In genomic region chr9:135169709-135170226, GRCh38 we compare ENCODE assay signal across 20 cellular contexts.
DNase-seq lines count a peak whose midpoint lies in the region; ATAC-seq, FAIRE-seq and TF ChIP-seq lines count a peak whose summit lies in the region.
"Had no signal": no experiment of that assay in that cellular context is flagged by ENCODE, and none has a peak within 500 bp of the region (broad histone marks: within the 10 kb centered on the region; RNA-seq: fewer than 3 reads in every experiment).

No MANE protein-coding gene starts in this region.

- no peak overlapping the region for H2AFZ ChIP-seq in HepG2 (ENCODE audit: low read length)
- no peak overlapping the region for H2AFZ ChIP-seq in H1 (ENCODE audit: low read length)
- no peak overlapping the region for H2AFZ ChIP-seq in neuronal stem cell (ENCODE audit: low read length)

- H3K4me1 ChIP-seq in HepG2 (ENCODE audit: insufficient read depth, low read length) (no peaks in the 10 kb centered on the region), right lobe of liver (no peaks in the 10 kb centered on the region), H1 (replicated peaks in 1 of 4; ENCODE audit: control insufficient read depth in 3 of 4, insufficient read depth in 4 of 4, low read length in 3 of 4) (peaks cover 0 to 10% (median 3%) of the 10 kb centered on the region in 4 experiments; a peak in 6 of 7 replicates), neuronal stem cell (ENCODE audit: control insufficient read depth in 2 of 2, insufficient read depth in 1 of 2, low read depth in 1 of 2, low read length in 2 of 2) (peaks cover 0 to 6% of the 10 kb centered on the region in 2 donors)

- H3K56ac ChIP-seq in H1 (replicated peaks; ENCODE audit: insufficient read length, low read depth, low read length), result no peak overlapping the region

- H3K18ac ChIP-seq in H1 (ENCODE audit: extremely low read depth, low read length), result no peak overlapping the region
- peak overlapping the region; percentile 1 for H3K18ac ChIP-seq in neuronal stem cell (ENCODE audit: low read length)

- H3K79me2 ChIP-seq in HepG2 (ENCODE audit: insufficient read depth, low read length), result no peaks in the 10 kb centered on the region
- no peaks in the 10 kb centered on the region for H3K79me2 ChIP-seq in H1 (ENCODE audit: control insufficient read depth in 1 of 2, insufficient read depth in 2 of 2, low read length in 2 of 2)

- H3K27ac ChIP-seq in HepG2 (ENCODE audit: extremely low read length, insufficient read depth, low read length) (no peak overlapping the region), right lobe of liver (no peak overlapping the region), H1 (ENCODE audit: low read depth, low read length) (no peak overlapping the region), neuronal stem cell (replicated peaks; ENCODE audit: low read length) (no peak overlapping the region)
- H3K27ac ChIP-seq: 22Rv1 had no signal

- 0 out of 2 replicates have a peak overlapping the region, but pooled peaks have one; percentile 29 for H2BK15ac ChIP-seq in H1 (ENCODE audit: low read length)
- no peak overlapping the region for H2BK15ac ChIP-seq in neuronal stem cell (ENCODE audit: low read length)

- FAIRE-seq in HepG2 (lab: Jason Lieb, UNC) (no peak), H1 (lab: Jason Lieb, UNC) (no peak)
- FAIRE-seq: D721Med, G401.6, GM12892, H54 had no signal

- DNase-seq in HepG2 (ENCODE audit: low spot score) (no peak), right lobe of liver (no peak), H1 (ENCODE audit: low read depth in 1 of 2, low spot score in 2 of 2) (no peak), neuronal stem cell (ENCODE audit: low spot score) (no peak), NK-92 (lab: John Stamatoyannopoulos, UW; ENCODE audit: unreplicated experiment) (no peak), SIG-M5 treated with dmso at 0.1 percent for 504 hours (lab: John Stamatoyannopoulos, UW; ENCODE audit: unreplicated experiment) (no peak), type B pancreatic cell (ENCODE audit: extremely low spot score, unreplicated experiment) (no peak)
- no peak for DNase-seq in stimulated activated CD4-positive, alpha-beta T cell treated with anti-CD3 and anti-CD28 coated beads, Interleukin-12 subunit alpha, Interleukin-12 subunit beta, amount 100 ng/mL, for 4 hours
- DNase-seq: CD8-positive, alpha-beta T cell; COR-L47; DMS153; DMS79 treated with DMSO at 0.1 percent for 48 hours; EL had no signal

- no peak for TF ChIP-seq POLR2A in HepG2 (IDR thresholded peaks at IDR 0.05; ENCODE audit: insufficient read depth in 1 of 2, low read depth in 2 of 2, low read length in 2 of 2)
- TF ChIP-seq POLR2A in right lobe of liver (IDR thresholded peaks at IDR 0.05), result no peak
- no peak for TF ChIP-seq POLR2A in H1 (IDR thresholded peaks at IDR 0.05; ENCODE audit: control extremely low read depth in 1 of 2, low read depth in 2 of 2, low read length in 2 of 2)

- no peak overlapping the region for H4K91ac ChIP-seq in H1 (replicated peaks; ENCODE audit: insufficient read length, low read length)
- H4K91ac ChIP-seq in neuronal stem cell (ENCODE audit: low read depth, low read length, poor library complexity), result no peak overlapping the region

- intact Hi-C loops in HepG2 (cut with micrococcal nuclease; ENCODE audit: unreplicated experiment), result no loop called here
- intact Hi-C loops in right lobe of liver (cut with DNase I), result no loop called here

- no peak for TF ChIP-seq CTCF in HepG2 (CRISPR knock-in tag; IDR thresholded peaks at IDR 0.05)
- no peak for TF ChIP-seq CTCF in right lobe of liver (IDR thresholded peaks at IDR 0.05)
- no peak for TF ChIP-seq CTCF in H1 (IDR thresholded peaks at IDR 0.05; ENCODE audit: control extremely low read depth in 1 of 3, insufficient read depth in 1 of 3, low read depth in 1 of 3, low read length in 3 of 3)
- TF ChIP-seq CTCF in type B pancreatic cell (conservative IDR thresholded peaks at IDR 0.05), result no peak

- H3K9ac ChIP-seq in HepG2 (ENCODE audit: insufficient read depth, low read depth, low read length) (no peak overlapping the region), H1 (replicated peaks in 1 of 4; ENCODE audit: extremely low read depth in 1 of 4, low read depth in 3 of 4, low read length in 3 of 4) (no peak overlapping the region), neuronal stem cell (ENCODE audit: low read depth, low read length, poor library complexity) (peak overlapping the region; percentile 82)

- CTCF ChIA-PET in HepG2 (lab: Yijun Ruan, JAX; ENCODE audit: low intra/inter-chr PET ratio, low total read pairs) (no interaction called here), H1 (lab: Charles Lee; ENCODE audit: partially characterized antibody) (no interaction called here)

- H3K4me3 ChIP-seq in HepG2 (replicated peaks in 1 of 3; ENCODE audit: insufficient read depth in 1 of 3, low read depth in 2 of 3, low read length in 3 of 3) (no peak overlapping the region), right lobe of liver (no peak overlapping the region), H1 (ENCODE audit: extremely low read depth in 1 of 4, insufficient read depth in 2 of 4, low read depth in 3 of 4, low read length in 4 of 4) (no peak overlapping the region), neuronal stem cell (ENCODE audit: low read length in 2 of 2) (peak overlapping the region in 1 of 2 donors; percentile 61)

- H2BK20ac ChIP-seq in H1 (ENCODE audit: low read length), result peak overlapping the region; percentile 1; the same call in 1 of the 2 replicates

- H4K8ac ChIP-seq in H1 (ENCODE audit: extremely low read depth, insufficient read depth, low read length), result no peak overlapping the region
- no peak overlapping the region for H4K8ac ChIP-seq in neuronal stem cell (ENCODE audit: low read depth, low read length)

- no peak overlapping the region for H4K5ac ChIP-seq in H1 (ENCODE audit: insufficient read length, low read depth, low read length)

- peak overlapping the region; percentile 65; the same call in 1 of the 2 replicates for H2AK5ac ChIP-seq in H1 (ENCODE audit: low read depth, low read length)
- no peak overlapping the region for H2AK5ac ChIP-seq in neuronal stem cell (ENCODE audit: low read depth, low read length)

- H3K14ac ChIP-seq in H1 (ENCODE audit: insufficient read length) (no peak overlapping the region), neuronal stem cell (ENCODE audit: low read length) (peak overlapping the region; percentile 59)

- no peaks in the 10 kb centered on the region for H3K36me3 ChIP-seq in HepG2 (replicated peaks in 1 of 2; ENCODE audit: control insufficient read depth in 1 of 2, insufficient read depth in 2 of 2, low read length in 2 of 2)
- no peaks in the 10 kb centered on the region for H3K36me3 ChIP-seq in right lobe of liver
- H3K36me3 ChIP-seq in H1 (ENCODE audit: control insufficient read depth in 2 of 4, insufficient read depth in 4 of 4, low read length in 3 of 4), result no peaks in the 10 kb centered on the region
- H3K36me3 ChIP-seq in neuronal stem cell (replicated peaks in 1 of 2; ENCODE audit: control insufficient read depth in 2 of 2, insufficient read depth in 2 of 2, low read length in 2 of 2), result no peaks in the 10 kb centered on the region

- no peaks in the 10 kb centered on the region for H3K23me2 ChIP-seq in H1 (ENCODE audit: low read depth, low read length)

- H3K27me3 Mint-ChIP-seq in type B pancreatic cell, result peaks cover 74% of the 10 kb centered on the region

- no peaks in the 10 kb centered on the region for H3K9me3 Mint-ChIP-seq in type B pancreatic cell
- H3K9me3 Mint-ChIP-seq: CD8-positive, alpha-beta T cell had no signal

- H4K20me1 ChIP-seq in HepG2 (ENCODE audit: insufficient read depth, low read length), result peaks cover 4% of the 10 kb centered on the region; the same call in 1 of the 2 replicates
- H4K20me1 ChIP-seq in H1 (replicated peaks in 1 of 2; ENCODE audit: control insufficient read depth in 1 of 2, insufficient read depth in 2 of 2, low read length in 2 of 2), result peaks cover 0 to 5% of the 10 kb centered on the region in 2 experiments

- H2BK120ac ChIP-seq in H1 (replicated peaks; ENCODE audit: low read depth, low read length) (no peak overlapping the region), neuronal stem cell (ENCODE audit: low read depth, low read length) (no peak overlapping the region)

- H2BK12ac ChIP-seq in H1 (ENCODE audit: low read depth, low read length) (peak overlapping the region; percentile 92; the same call in 1 of the 2 replicates), neuronal stem cell (ENCODE audit: low read length) (no peak overlapping the region)

- H2BK5ac ChIP-seq in H1 (ENCODE audit: low read depth, low read length) (peak overlapping the region; percentile 56; the same call in 1 of the 2 replicates), neuronal stem cell (ENCODE audit: low read length) (no peak overlapping the region)

- H3K4me3 Mint-ChIP-seq in type B pancreatic cell, result no peak overlapping the region
- H3K4me3 Mint-ChIP-seq: CD14-positive monocyte; CD8-positive, alpha-beta T cell had no signal

- ATAC-seq in HepG2 (no peak), right lobe of liver (no peak)
- ATAC-seq: CD8-positive, alpha-beta T cell; HCT116 had no signal

- H3K23ac ChIP-seq in H1 (ENCODE audit: insufficient read length) (no peak overlapping the region), neuronal stem cell (ENCODE audit: low read depth, low read length, poor library complexity) (peak overlapping the region; percentile 38)

- POLR2A ChIA-PET in HepG2 (lab: Yijun Ruan, JAX), result no interaction called here
- POLR2A ChIA-PET in H1 (lab: Charles Lee; ENCODE audit: partially characterized antibody), result no interaction called here

- no peaks in the 10 kb centered on the region for H3K9me3 ChIP-seq in HepG2 (ENCODE audit: low read length)
- no peaks in the 10 kb centered on the region for H3K9me3 ChIP-seq in right lobe of liver
- H3K9me3 ChIP-seq in H1 (ENCODE audit: insufficient read depth in 2 of 2, low read depth in 1 of 2, low read length in 1 of 2), result no peaks in the 10 kb centered on the region
- peaks cover 0 to 5% of the 10 kb centered on the region in 2 donors for H3K9me3 ChIP-seq in neuronal stem cell (replicated peaks in 1 of 2; ENCODE audit: control insufficient read depth in 2 of 2, insufficient read depth in 1 of 2, low read depth in 1 of 2, low read length in 2 of 2)

- WGBS in HepG2 (ENCODE audit: low lambda C conversion rate), result 38% methylated on average over 8 of the region's 10 CpGs
- 14% methylated on average over 4 of the region's 10 CpGs for WGBS in right lobe of liver (ENCODE audit: insufficient coverage, low coverage, low lambda C conversion rate, missing lambda C conversion rate)
- 83% methylated on average over 10 of the region's 10 CpGs; no CpG with 5 or more reads in 1 of the 2 experiments for WGBS in H1 (ENCODE audit: extremely low coverage in 1 of 2, insufficient coverage in 1 of 2, insufficient read length in 1 of 2, insufficient replicate concordance in 2 of 2, low coverage in 1 of 2, low lambda C conversion rate in 2 of 2, missing lambda C conversion rate in 1 of 2), 2 experiments
- WGBS in neuronal stem cell (ENCODE audit: extremely low coverage in 2 of 2, insufficient read length in 2 of 2, insufficient replicate concordance in 1 of 2), 2 donors, result no CpG with 5 or more reads among the region's 10 CpGs

- no peaks in the 10 kb centered on the region for H3K36me3 Mint-ChIP-seq in type B pancreatic cell
- H3K36me3 Mint-ChIP-seq: CD14-positive monocyte; CD8-positive, alpha-beta T cell had no signal

- no peaks in the 10 kb centered on the region for H3K4me1 Mint-ChIP-seq in type B pancreatic cell (ENCODE audit: unreplicated experiment)
- H3K4me1 Mint-ChIP-seq: CD14-positive monocyte had no signal

- H3K27me3 ChIP-seq in HepG2 (ENCODE audit: control insufficient read depth in 1 of 2, insufficient read depth in 2 of 2, low read length in 2 of 2) (peaks cover 12 to 76% of the 10 kb centered on the region in 2 experiments), right lobe of liver (no peaks in the 10 kb centered on the region), H1 (replicated peaks in 1 of 4; ENCODE audit: control insufficient read depth in 3 of 4, extremely low read depth in 1 of 4, insufficient read depth in 3 of 4, low read length in 3 of 4) (no peaks in the 10 kb centered on the region; a peak in 1 of 7 replicates), neuronal stem cell (ENCODE audit: control insufficient read depth in 3 of 3, insufficient read depth in 3 of 3, low read depth in 1 of 3, low read length in 3 of 3) (peaks cover 0 to 25% (median 0%) of the 10 kb centered on the region in 3 experiments)

- no TSS peak for BruUV-seq in HepG2 (replicated peaks; lab: Mats Ljungman, UMichigan)

- in situ Hi-C loops in HepG2 (cut with HindIII; ENCODE audit: extremely low pct_ligation_motif_present, low pct_unique_long_range_greater_than_20kb), result no loop called here

- H3K4me2 ChIP-seq in HepG2 (ENCODE audit: low read depth, low read length), result no peak overlapping the region
- no peak overlapping the region for H3K4me2 ChIP-seq in H1 (ENCODE audit: insufficient read depth in 1 of 2, low read depth in 2 of 2, low read length in 2 of 2)
- H3K4me2 ChIP-seq in neuronal stem cell (ENCODE audit: insufficient read depth, low read length, poor library complexity, severe bottlenecking), result no peak overlapping the region

- no peak overlapping the region for H3K27ac Mint-ChIP-seq in type B pancreatic cell
- H3K27ac Mint-ChIP-seq: CD14-positive monocyte; CD8-positive, alpha-beta T cell had no signal

- TF ChIP-seq RAD21 in HepG2 (CRISPR knock-in tag; IDR thresholded peaks at IDR 0.05), result no peak
- no peak for TF ChIP-seq RAD21 in H1 (IDR thresholded peaks at IDR 0.05 in 1 of 2, conservative IDR thresholded peaks at IDR 0.05 in 1 of 2; ENCODE audit: low read depth in 2 of 2, low read length in 2 of 2)

- TF ChIP-seq EP300 in HepG2 (IDR thresholded peaks at IDR 0.05; ENCODE audit: low read depth in 2 of 2, low read length in 2 of 2), result no peak
- TF ChIP-seq EP300 in HepG2 (CRISPR knock-in tag; IDR thresholded peaks at IDR 0.05; ENCODE audit: borderline replicate concordance), result no peak
- TF ChIP-seq EP300 in H1 (IDR thresholded peaks at IDR 0.05; ENCODE audit: borderline replicate concordance in 1 of 2, low read depth in 2 of 2, low read length in 2 of 2), result no peak

- H3K4ac ChIP-seq in H1 (replicated peaks; ENCODE audit: insufficient read length, low read depth, low read length), result peak overlapping the region; percentile 62
- no peak overlapping the region for H3K4ac ChIP-seq in neuronal stem cell (ENCODE audit: low read length)

- H3K79me1 ChIP-seq in H1 (ENCODE audit: low read depth, low read length), result no peaks in the 10 kb centered on the region
- no peaks in the 10 kb centered on the region for H3K79me1 ChIP-seq in neuronal stem cell (ENCODE audit: low read depth, low read length)
